In the genomic region with DNA sequence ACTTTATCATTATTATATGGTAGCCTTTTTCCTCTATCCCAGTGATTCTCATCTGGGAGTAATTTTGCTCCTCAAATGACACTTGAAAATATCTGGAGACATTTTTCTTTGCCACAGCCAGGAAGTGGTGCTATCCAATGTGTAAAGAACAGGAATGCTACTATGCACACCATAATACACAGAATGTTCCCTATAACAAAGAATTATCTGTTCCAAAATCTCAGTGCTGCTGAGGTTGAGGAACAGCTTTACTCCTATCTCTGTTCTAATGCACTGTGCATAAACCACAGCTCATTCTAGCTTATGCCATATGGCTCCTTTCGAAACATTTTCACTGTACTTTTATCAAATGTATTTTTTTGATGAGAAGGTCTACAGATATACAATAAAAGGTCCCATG, we compare ENCODE assay signal across 22 cellular contexts.
"Had no signal": no experiment of that assay in that cellular context is flagged by ENCODE, and none has a peak within 500 bp of the region (broad histone marks: within the 10 kb centered on the region; RNA-seq: fewer than 3 reads in every experiment).

No MANE protein-coding gene starts in this region.

- DNase-seq: hypothalamus; immature natural killer cell; islet precursor cell; left ventricle myocardium inferior; mesendoderm; naive B cell; natural killer cell; nephron progenitor cell; occipital lobe; retina; right cardiac atrium; stimulated activated CD4-positive, alpha-beta T cell treated with anti-CD3 and anti-CD28 coated beads, Interleukin-12 subunit alpha, Interleukin-12 subunit beta, amount 100 ng/mL, for 4 hours; stimulated activated CD4-positive, alpha-beta T cell treated with anti-CD3 and anti-CD28 coated beads, Interleukin-15, amount 100 ng/mL, for 24 hours; stimulated activated CD4-positive, alpha-beta T cell treated with anti-CD3 and anti-CD28 coated beads, Interleukin-2, amount 100 ng/mL, for 24 hours; stimulated activated CD4-positive, alpha-beta T cell treated with anti-CD3 and anti-CD28 coated beads, Interleukin-4, amount 100 ng/mL, for 1 hour; stimulated activated naive B cell treated with anti-CD40 and anti-IgM and Interleukin-4, amounts not matched to agents 10 μg/mL and 1 μg/mL and 100 μg/mL, for 72 hours; stimulated activated naive CD8-positive, alpha-beta T cell treated with anti-CD3 and anti-CD28 coated beads, Interleukin-15, Interleukin-2, amounts not matched to agents 100 U/mL and 50 U/mL, for 24 hours; stomach; tibial artery; trophoblast cell; upper lobe of right lung had no signal

- FAIRE-seq: urothelium cell line had no signal
